In the genomic region with DNA sequence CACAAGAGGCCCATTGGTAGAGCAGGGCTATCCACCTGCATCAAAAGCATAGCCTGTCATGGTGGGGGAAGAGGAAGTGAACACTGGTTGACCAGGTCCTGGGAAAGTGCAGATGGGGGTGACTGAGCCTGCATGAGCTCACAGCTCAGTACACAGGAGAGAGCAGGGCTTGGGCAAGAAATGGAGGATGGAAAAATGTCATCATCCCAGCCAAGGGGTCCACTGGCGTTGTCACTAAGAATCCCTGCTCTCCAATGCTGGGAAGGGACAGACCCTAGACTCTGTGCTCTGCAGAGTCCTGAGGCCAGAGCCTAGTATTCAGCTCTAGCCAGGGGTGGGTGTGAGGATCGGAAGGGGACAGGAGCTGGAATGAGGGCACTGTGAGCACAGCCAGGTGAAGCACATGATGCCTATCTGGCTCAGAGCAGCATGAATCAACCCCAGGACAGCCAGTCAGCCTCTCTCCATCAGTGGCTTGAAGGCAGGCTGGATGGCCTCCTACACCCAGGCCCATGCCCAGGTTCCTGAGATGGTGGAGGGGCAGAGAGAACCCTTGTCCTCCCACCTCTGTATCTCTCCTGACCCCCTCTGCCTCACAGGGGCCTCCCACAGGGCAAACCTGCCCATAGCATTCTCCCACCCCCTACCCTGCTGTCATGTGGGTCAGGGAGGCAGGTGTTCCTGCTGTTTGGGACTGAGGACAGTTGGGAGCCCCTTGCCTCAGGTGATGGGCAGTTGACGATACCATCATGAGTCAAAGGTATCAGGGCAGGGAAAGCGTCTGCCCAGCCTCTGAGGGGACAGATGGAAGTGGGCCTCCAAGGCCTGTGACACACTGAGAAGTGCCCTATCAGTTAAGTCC, we compare ENCODE assay signal across 9 cellular contexts. TPM values are rescaled to one million over a fixed set of nuclear protein-coding genes. Genes with fewer than 3 reads are reported as not detected.
DNase-seq lines count a peak whose midpoint lies in the region; ATAC-seq and TF ChIP-seq lines count a peak whose summit lies in the region.
"Had no signal": no experiment of that assay in that cellular context is flagged by ENCODE, and none has a peak within 500 bp of the region (broad histone marks: within the 10 kb centered on the region; RNA-seq: fewer than 3 reads in every experiment).

No MANE protein-coding gene starts in this region.

- CTCF ChIA-PET in CD8-positive, alpha-beta memory T cell (lab: Charles Lee), result interaction anchor here (1.0 to 10.5 kb wide), 17 partner anchors 8 to 171 kb away, joined by 3 to 235 read pairs (median 11); a partner anchor contains a TSS

- H3K27me3 ChIP-seq in CD8-positive, alpha-beta memory T cell (ENCODE audit: insufficient read depth, low read length, poor library complexity, severe bottlenecking), result no peaks in the 10 kb centered on the region

- H3K4me3 Mint-ChIP-seq in CD8-positive, alpha-beta memory T cell, result peak overlapping the region in 1 of 7 donors; percentile 63
- H3K4me3 Mint-ChIP-seq in nephron progenitor cell, result no peak overlapping the region

- peak overlapping the region in 6 of 8 donors; percentile 35 to 88 (median 76) for H3K27ac Mint-ChIP-seq in CD8-positive, alpha-beta memory T cell
- H3K27ac Mint-ChIP-seq in nephron progenitor cell, result no peak overlapping the region

- H3K9me3 Mint-ChIP-seq in CD8-positive, alpha-beta memory T cell, result no peaks in the 10 kb centered on the region
- H3K9me3 Mint-ChIP-seq in nephron progenitor cell, result no peaks in the 10 kb centered on the region

- no peak overlapping the region for H3K27ac ChIP-seq in CD8-positive, alpha-beta memory T cell (ENCODE audit: low read depth, low read length)
- H3K27ac ChIP-seq: PC-9 had no signal

- H3K4me3 ChIP-seq in CD8-positive, alpha-beta memory T cell (ENCODE audit: low read length), result peak overlapping the region; percentile 64
- H3K4me3 ChIP-seq: PC-9 had no signal

- H3K36me3 Mint-ChIP-seq in CD8-positive, alpha-beta memory T cell, result peaks cover 0 to 31% (median 2%) of the 10 kb centered on the region in 3 donors
- no peaks in the 10 kb centered on the region for H3K36me3 Mint-ChIP-seq in nephron progenitor cell (ENCODE audit: low read depth)

- H3K4me1 Mint-ChIP-seq in CD8-positive, alpha-beta memory T cell, result peaks cover 24 to 50% (median 28%) of the 10 kb centered on the region in 3 donors
- H3K4me1 Mint-ChIP-seq in nephron progenitor cell, result peaks cover 28% of the 10 kb centered on the region

- H3K27me3 Mint-ChIP-seq in CD8-positive, alpha-beta memory T cell, result no peaks in the 10 kb centered on the region
- H3K27me3 Mint-ChIP-seq in nephron progenitor cell (ENCODE audit: low read depth, poor library complexity), result peaks cover 5% of the 10 kb centered on the region

- H3K36me3 ChIP-seq in CD8-positive, alpha-beta memory T cell (ENCODE audit: insufficient read depth, low read length), result no peaks in the 10 kb centered on the region

- ATAC-seq in GM21723 (IDR thresholded peaks at IDR 0.05; ENCODE audit: unreplicated experiment), result peak; percentile 36

- no peak for DNase-seq in CD8-positive, alpha-beta memory T cell
- DNase-seq in hepatic stellate cell (ENCODE audit: low spot score) (peak; percentile 8), COLO668 (lab: John Stamatoyannopoulos, UW; ENCODE audit: unreplicated experiment) (no peak), GOT3 (lab: John Stamatoyannopoulos, UW) (no peak), HPDE6-E6E7 (ENCODE audit: extremely low spot score) (no peak), nephron progenitor cell (no peak)
- DNase-seq: PC-9 had no signal

- POLR2A ChIA-PET in CD8-positive, alpha-beta memory T cell (lab: Charles Lee), result interaction anchor here (1.2 to 3.4 kb wide), 5 partner anchors 7 to 97 kb away, joined by 3 to 46 read pairs (median 10); a partner anchor contains a TSS

- TF ChIP-seq CTCF in nephron progenitor cell (IDR thresholded peaks at IDR 0.05), result no peak

- H3K9me3 ChIP-seq in CD8-positive, alpha-beta memory T cell (ENCODE audit: low read length), result no peaks in the 10 kb centered on the region

- peaks cover 44% of the 10 kb centered on the region for H3K4me1 ChIP-seq in CD8-positive, alpha-beta memory T cell (ENCODE audit: insufficient read depth, low read length)

TF ChIP-seq in PFSK-1, 5 proteins besides CTCF, POLR2A, EP300 and RAD21:
- TF ChIP-seq FOXP2 (optimal IDR thresholded peaks at IDR 0.05; ENCODE audit: borderline replicate concordance, extremely low read depth, extremely low read length, insufficient read depth), result no peak
- TF ChIP-seq POLR2AphosphoS5 (IDR thresholded peaks at IDR 0.05; ENCODE audit: low read depth, low read length), result 0 out of 2 replicates have a peak, but pooled peaks have one; percentile 11

RNA-seq across cellular contexts. Expression of a gene that starts 13.8 kb away (rescaled TPM):
- total RNA-seq in CD8-positive, alpha-beta memory T cell, result 10 to 100 TPM; 65.4 to 67.4 TPM
- 66.4 TPM for polyA plus RNA-seq in CD8-positive, alpha-beta memory T cell
- polyA plus RNA-seq in PFSK-1 (2012; ENCODE audit: insufficient read length, low read depth), result 21.4 TPM

RNA-seq across cellular contexts. Expression of a gene that starts 19.9 kb away (rescaled TPM):
- 10 to 100 TPM; 23.2 to 27.4 TPM for total RNA-seq in CD8-positive, alpha-beta memory T cell
- polyA plus RNA-seq in CD8-positive, alpha-beta memory T cell, result 6.1 TPM
- polyA plus RNA-seq in PFSK-1 (2012; ENCODE audit: insufficient read length, low read depth), result 51.1 TPM
